ENCODE assay signal across 1 cellular context in the genomic region with DNA sequence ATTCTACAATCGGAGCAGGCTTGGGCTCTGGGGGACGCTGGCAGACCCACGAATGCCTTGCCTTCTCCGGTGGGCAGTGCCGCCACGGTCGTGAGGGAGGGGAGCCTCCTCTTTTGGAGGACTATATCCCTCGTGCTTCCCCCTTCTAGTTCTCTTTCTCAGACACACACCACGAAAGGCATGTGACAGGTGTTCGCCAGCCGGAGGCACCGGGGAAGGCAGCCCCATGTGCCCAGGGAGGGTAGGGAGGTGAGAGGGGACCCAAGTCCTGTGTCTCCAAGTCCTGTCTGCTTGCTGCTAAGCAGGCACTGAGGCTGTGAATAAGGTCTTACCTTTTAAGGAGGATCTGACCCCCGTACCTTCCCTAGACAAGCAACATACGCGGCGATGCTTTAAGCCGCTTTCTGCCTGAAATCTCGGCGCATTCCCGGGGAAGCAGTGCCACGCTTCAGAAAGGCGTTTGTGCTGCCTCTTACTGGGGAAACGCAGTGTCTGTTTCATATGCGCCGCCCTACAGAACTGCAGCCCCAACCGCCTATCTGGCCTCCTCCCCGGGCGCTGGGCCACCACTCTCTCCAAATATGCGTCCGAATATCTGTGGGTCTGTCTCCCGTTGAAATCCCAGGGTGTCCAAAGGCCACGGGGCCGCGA.
TF ChIP-seq lines count a peak whose summit lies in the region.

No MANE protein-coding gene starts in this region.

TF ChIP-seq in liver, 16 proteins besides CTCF, POLR2A, EP300 and RAD21 (continued from another document):
- TF ChIP-seq NR2F2 (IDR thresholded peaks at IDR 0.05): no peak
